ENCODE assay signal across 1 cellular context in genomic region chr7:99424932-99425730, GRCh38.
TF ChIP-seq lines count a peak whose summit lies in the region.

No MANE protein-coding gene starts in this region.

TF ChIP-seq in K562, 482 proteins besides CTCF, POLR2A, EP300 and RAD21:
- TF ChIP-seq RBFOX2 (IDR thresholded peaks at IDR 0.05; ENCODE audit: low read depth, low read length) (peak; percentile 48), POLR2G (IDR thresholded peaks at IDR 0.05; ENCODE audit: low read depth, low read length) (peak; percentile 45; the same call in 1 of the 2 replicates)
- TF ChIP-seq, protein P1, sequence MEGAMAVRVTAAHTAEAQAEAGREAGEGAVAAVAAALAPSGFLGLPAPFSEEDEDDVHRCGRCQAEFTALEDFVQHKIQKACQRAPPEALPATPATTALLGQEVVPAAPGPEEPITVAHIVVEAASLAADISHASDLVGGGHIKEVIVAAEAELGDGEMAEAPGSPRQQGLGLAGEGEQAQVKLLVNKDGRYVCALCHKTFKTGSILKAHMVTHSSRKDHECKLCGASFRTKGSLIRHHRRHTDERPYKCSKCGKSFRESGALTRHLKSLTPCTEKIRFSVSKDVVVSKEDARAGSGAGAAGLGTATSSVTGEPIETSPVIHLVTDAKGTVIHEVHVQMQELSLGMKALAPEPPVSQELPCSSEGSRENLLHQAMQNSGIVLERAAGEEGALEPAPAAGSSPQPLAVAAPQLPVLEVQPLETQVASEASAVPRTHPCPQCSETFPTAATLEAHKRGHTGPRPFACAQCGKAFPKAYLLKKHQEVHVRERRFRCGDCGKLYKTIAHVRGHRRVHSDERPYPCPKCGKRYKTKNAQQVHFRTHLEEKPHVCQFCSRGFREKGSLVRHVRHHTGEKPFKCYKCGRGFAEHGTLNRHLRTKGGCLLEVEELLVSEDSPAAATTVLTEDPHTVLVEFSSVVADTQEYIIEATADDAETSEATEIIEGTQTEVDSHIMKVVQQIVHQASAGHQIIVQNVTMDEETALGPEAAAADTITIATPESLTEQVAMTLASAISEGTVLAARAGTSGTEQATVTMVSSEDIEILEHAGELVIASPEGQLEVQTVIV (CRISPR knock-in tag; IDR thresholded peaks at IDR 0.05; ENCODE audit: borderline replicate concordance), result no peak
